In the genomic region with DNA sequence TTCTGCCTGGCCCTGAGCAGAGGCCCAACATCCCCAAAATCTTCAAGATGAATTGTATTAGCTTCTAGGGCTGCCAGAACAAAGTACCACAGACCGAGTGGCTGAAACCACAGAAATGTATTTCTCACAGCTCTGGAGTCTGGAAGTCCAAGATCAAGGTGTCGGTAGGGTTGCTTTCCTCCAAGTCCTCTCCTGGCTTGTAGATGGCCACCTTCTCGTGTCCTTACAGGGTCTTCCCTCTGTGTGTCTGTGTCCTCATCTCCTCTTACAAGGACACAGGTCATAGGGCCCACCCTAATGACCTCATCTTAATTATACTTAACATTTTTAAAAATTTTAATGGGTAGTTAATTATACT, we compare ENCODE assay signal across 16 cellular contexts.
DNase-seq lines count a peak whose midpoint lies in the region; ATAC-seq, FAIRE-seq and TF ChIP-seq lines count a peak whose summit lies in the region.
"Had no signal": no experiment of that assay in that cellular context is flagged by ENCODE, and none has a peak within 500 bp of the region (broad histone marks: within the 10 kb centered on the region; RNA-seq: fewer than 3 reads in every experiment).

No MANE protein-coding gene starts in this region.

- TF ChIP-seq CTCF in HepG2 (CRISPR knock-in tag; IDR thresholded peaks at IDR 0.05): no peak
- no peak for TF ChIP-seq CTCF in right lobe of liver (IDR thresholded peaks at IDR 0.05)
- TF ChIP-seq CTCF in choroid plexus epithelial cell (conservative IDR thresholded peaks at IDR 0.05; ENCODE audit: low read depth, low read length): no peak
- no peak for TF ChIP-seq CTCF in gastroesophageal sphincter (IDR thresholded peaks at IDR 0.05)
- TF ChIP-seq CTCF in vagina (IDR thresholded peaks at IDR 0.05): no peak
- no peak for TF ChIP-seq CTCF in Caco-2 (IDR thresholded peaks at IDR 0.05; ENCODE audit: insufficient read depth in 1 of 2, low read depth in 1 of 2, low read length in 1 of 2, severe bottlenecking in 1 of 2, unreplicated experiment in 1 of 2)

- H3K9me3 ChIP-seq in HepG2 (ENCODE audit: low read length) (no peaks in the 10 kb centered on the region), right lobe of liver (no peaks in the 10 kb centered on the region), gastroesophageal sphincter (no peaks in the 10 kb centered on the region), vagina (no peaks in the 10 kb centered on the region), Caco-2 (no peaks in the 10 kb centered on the region)
- H3K9me3 ChIP-seq: A549 had no signal

- H3K4me3 ChIP-seq in HepG2 (replicated peaks in 1 of 3; ENCODE audit: insufficient read depth in 1 of 3, low read depth in 2 of 3, low read length in 3 of 3) (no peak overlapping the region), right lobe of liver (no peak overlapping the region), choroid plexus epithelial cell (ENCODE audit: low read depth, low read length) (no peak overlapping the region), gastroesophageal sphincter (no peak overlapping the region), vagina (no peak overlapping the region), Caco-2 (ENCODE audit: low read depth, low read length) (no peak overlapping the region)
- H3K4me3 ChIP-seq: A549 had no signal

- FAIRE-seq in HepG2 (lab: Jason Lieb, UNC): no peak
- FAIRE-seq: A549 had no signal

- no peak overlapping the region for H3K4me2 ChIP-seq in HepG2 (ENCODE audit: low read depth, low read length)
- H3K4me2 ChIP-seq: A549 had no signal

- no peak overlapping the region for H3K27ac Mint-ChIP-seq in Caco-2 (ENCODE audit: unreplicated experiment)
- H3K27ac Mint-ChIP-seq: CD4-positive, CD25-positive, alpha-beta regulatory T cell; H9 had no signal

- no peaks in the 10 kb centered on the region for H3K27me3 Mint-ChIP-seq in Caco-2 (ENCODE audit: insufficient read depth, unreplicated experiment)

- BruUV-seq in HepG2 (replicated peaks; lab: Mats Ljungman, UMichigan): no TSS peak
- BruUV-seq in Caco-2 (replicated peaks; lab: Mats Ljungman, UMichigan): no TSS peak

- TF ChIP-seq POLR2A in HepG2 (IDR thresholded peaks at IDR 0.05; ENCODE audit: insufficient read depth in 1 of 2, low read depth in 2 of 2, low read length in 2 of 2) (no peak), right lobe of liver (IDR thresholded peaks at IDR 0.05) (no peak), gastroesophageal sphincter (IDR thresholded peaks at IDR 0.05) (no peak), vagina (IDR thresholded peaks at IDR 0.05) (no peak)

- TF ChIP-seq RAD21 in HepG2 (CRISPR knock-in tag; IDR thresholded peaks at IDR 0.05): no peak

- ATAC-seq in HepG2: no peak
- ATAC-seq in right lobe of liver: no peak
- no peak for ATAC-seq in gastroesophageal sphincter
- ATAC-seq: A549 had no signal

- DNase-seq in HepG2 (ENCODE audit: low spot score) (no peak), right lobe of liver (no peak), choroid plexus epithelial cell (ENCODE audit: low read depth) (peak; percentile 18), vagina (ENCODE audit: extremely low spot score in 2 of 2) (no peak), Caco-2 (no peak), GDM1 (lab: John Stamatoyannopoulos, UW) (no peak), amniotic stem cell (lab: John Stamatoyannopoulos, UW) (no peak)
- DNase-seq: CD4-positive, CD25-positive, alpha-beta regulatory T cell; DMS153; DMS79; GF-D8; GOT3; H9 had no signal

- 37% methylated on average over 3 of the region's 3 CpGs for WGBS in HepG2 (ENCODE audit: low lambda C conversion rate)
- WGBS in right lobe of liver (ENCODE audit: insufficient coverage, low coverage, low lambda C conversion rate, missing lambda C conversion rate): 96% methylated on average over 3 of the region's 3 CpGs
- 88 to 100% methylated on average over 2 to 3 of the region's 3 CpGs for WGBS in gastroesophageal sphincter (ENCODE audit: low coverage in 1 of 2), 2 donors

- H3K27ac ChIP-seq in HepG2 (ENCODE audit: extremely low read length, insufficient read depth, low read length) (no peak overlapping the region), right lobe of liver (no peak overlapping the region), gastroesophageal sphincter (peak overlapping the region in 3 of 4 donors; percentile 67 to 99 (median 98)), vagina (peak overlapping the region; percentile 10)
- H3K27ac ChIP-seq: 22Rv1, A549 had no signal

- no peak overlapping the region for H3K4me3 Mint-ChIP-seq in Caco-2 (ENCODE audit: unreplicated experiment)
- H3K4me3 Mint-ChIP-seq: CD4-positive, CD25-positive, alpha-beta regulatory T cell; H9 had no signal

- H3K27me3 ChIP-seq in HepG2 (ENCODE audit: control insufficient read depth in 1 of 2, insufficient read depth in 2 of 2, low read length in 2 of 2) (peaks cover 3 to 31% of the 10 kb centered on the region in 2 experiments; a peak in 3 of 5 replicates), right lobe of liver (no peaks in the 10 kb centered on the region), gastroesophageal sphincter (no peaks in the 10 kb centered on the region), vagina (no peaks in the 10 kb centered on the region), Caco-2 (replicated peaks; ENCODE audit: control insufficient read depth, insufficient read depth, low read length) (no peaks in the 10 kb centered on the region)

- H3K36me3 ChIP-seq in HepG2 (replicated peaks in 1 of 2; ENCODE audit: control insufficient read depth in 1 of 2, insufficient read depth in 2 of 2, low read length in 2 of 2) (no peaks in the 10 kb centered on the region), right lobe of liver (no peaks in the 10 kb centered on the region), gastroesophageal sphincter (no peaks in the 10 kb centered on the region), vagina (no peaks in the 10 kb centered on the region), Caco-2 (ENCODE audit: control insufficient read depth, insufficient read depth, low read length) (no peaks in the 10 kb centered on the region)

- intact Hi-C loops in HepG2 (cut with micrococcal nuclease; ENCODE audit: unreplicated experiment): no loop called here
- intact Hi-C loops in right lobe of liver (cut with DNase I): no loop called here
- intact Hi-C loops in vagina (cut with DNase I): no loop called here
- intact Hi-C loops in Caco-2 (cut with micrococcal nuclease; ENCODE audit: unreplicated experiment): no loop called here

- no peaks in the 10 kb centered on the region for H4K20me1 ChIP-seq in HepG2 (ENCODE audit: insufficient read depth, low read length)

- H2AFZ ChIP-seq in HepG2 (ENCODE audit: low read length): no peak overlapping the region

- CTCF ChIA-PET in HepG2 (lab: Yijun Ruan, JAX; ENCODE audit: low intra/inter-chr PET ratio, low total read pairs) (no interaction called here), Caco-2 (lab: Charles Lee) (no interaction called here)

- H3K79me2 ChIP-seq in HepG2 (ENCODE audit: insufficient read depth, low read length): no peaks in the 10 kb centered on the region

- no peaks in the 10 kb centered on the region for H3K36me3 Mint-ChIP-seq in Caco-2 (ENCODE audit: insufficient read depth, unreplicated experiment)
- H3K36me3 Mint-ChIP-seq: CD4-positive, CD25-positive, alpha-beta regulatory T cell had no signal

- H3K4me1 Mint-ChIP-seq in Caco-2 (ENCODE audit: low read depth, unreplicated experiment): no peaks in the 10 kb centered on the region

- TF ChIP-seq EP300 in HepG2 (IDR thresholded peaks at IDR 0.05; ENCODE audit: low read depth in 2 of 2, low read length in 2 of 2): no peak
- no peak for TF ChIP-seq EP300 in HepG2 (CRISPR knock-in tag; IDR thresholded peaks at IDR 0.05; ENCODE audit: borderline replicate concordance)
- no peak for TF ChIP-seq EP300 in gastroesophageal sphincter (IDR thresholded peaks at IDR 0.05)

- POLR2A ChIA-PET in HepG2 (lab: Yijun Ruan, JAX) (no interaction called here), Caco-2 (lab: Charles Lee) (no interaction called here)

- H3K9me3 Mint-ChIP-seq in Caco-2 (ENCODE audit: unreplicated experiment): no peaks in the 10 kb centered on the region
- H3K9me3 Mint-ChIP-seq: H9 had no signal

- in situ Hi-C loops in HepG2 (cut with HindIII; ENCODE audit: extremely low pct_ligation_motif_present, low pct_unique_long_range_greater_than_20kb): no loop called here

- H3K9ac ChIP-seq in HepG2 (ENCODE audit: insufficient read depth, low read depth, low read length): 0 out of 2 replicates have a peak overlapping the region, but pooled peaks have one; percentile 10

- peaks cover 47% of the 10 kb centered on the region for H3K4me1 ChIP-seq in HepG2 (ENCODE audit: insufficient read depth, low read length)
- peaks cover 0 to 17% (median 0%) of the 10 kb centered on the region in 4 donors for H3K4me1 ChIP-seq in right lobe of liver
- peaks cover 0 to 72% (median 29%) of the 10 kb centered on the region in 3 donors for H3K4me1 ChIP-seq in gastroesophageal sphincter
- peaks cover 53% of the 10 kb centered on the region for H3K4me1 ChIP-seq in vagina
- no peaks in the 10 kb centered on the region for H3K4me1 ChIP-seq in Caco-2

TF ChIP-seq in HepG2, 621 proteins besides CTCF, POLR2A, EP300 and RAD21:
- TF ChIP-seq MIXL1 (CRISPR knock-in tag; IDR thresholded peaks at IDR 0.05): no peak
- TF ChIP-seq SNRNP70 (IDR thresholded peaks at IDR 0.05; ENCODE audit: low read depth, low read length): no peak
- no peak for TF ChIP-seq ZNF83 (CRISPR knock-in tag; IDR thresholded peaks at IDR 0.05; ENCODE audit: borderline replicate concordance)
- TF ChIP-seq ZNF430 (CRISPR knock-in tag; IDR thresholded peaks at IDR 0.05): no peak

Comparison
In these comparisons a context has a peak if more than half of its experiments do, and no peak if none do; other contexts are left out.
1. H3K27ac ChIP-seq: peak in gastroesophageal sphincter (3 of 4) and vagina (single experiment); none in HepG2 (single experiment) and right lobe of liver (0 of 3).